ENCODE assay signal across 23 cellular contexts in genomic region chr4:118171381-118171780, GRCh38.
DNase-seq lines count a peak whose midpoint lies in the region; ATAC-seq and TF ChIP-seq lines count a peak whose summit lies in the region.
"Had no signal": no experiment of that assay in that cellular context is flagged by ENCODE, and none has a peak within 500 bp of the region (broad histone marks: within the 10 kb centered on the region; RNA-seq: fewer than 3 reads in every experiment).

No MANE protein-coding gene starts in this region.

- intact Hi-C loops in IMR-90 (cut with micrococcal nuclease), result loop anchor here (10.0 kb wide), 1 partner anchor 173 kb away; no protein-coding TSS in a partner anchor
- intact Hi-C loops in activated CD4-positive, alpha-beta T cell treated with anti-CD3 and anti-CD28 coated beads for 36 hours (cut with DNase I, micrococcal nuclease), result no loop called here

- no peak overlapping the region; the same call in 1 of the 2 replicates for H3K14ac ChIP-seq in IMR-90 (replicated peaks; ENCODE audit: low read depth, low read length)

- H2AK9ac ChIP-seq in IMR-90 (replicated peaks; ENCODE audit: low read depth, low read length, poor library complexity), result no peak overlapping the region

- no peak overlapping the region for H4K91ac ChIP-seq in IMR-90 (ENCODE audit: insufficient read depth, low read depth, low read length)

- CTCF ChIA-PET in IMR-90 (lab: Yijun Ruan, JAX), result no interaction called here
- CTCF ChIA-PET in activated CD4-positive, alpha-beta T cell treated with anti-CD3 and anti-CD28 coated beads for 36 hours (lab: Charles Lee), result interaction anchor here (0.6 kb wide), 2 partner anchors 10 to 86 kb away, joined by 3 read pairs; no protein-coding TSS in a partner anchor

- no peak for TF ChIP-seq CTCF in DND-41 (IDR thresholded peaks at IDR 0.05; ENCODE audit: borderline replicate concordance, extremely low read depth, low read length, poor library complexity, severe bottlenecking)
- TF ChIP-seq CTCF in IMR-90 (conservative IDR thresholded peaks at IDR 0.05; ENCODE audit: low read depth, low read length), result no peak
- TF ChIP-seq CTCF in fibroblast of mammary gland (conservative IDR thresholded peaks at IDR 0.05; ENCODE audit: control insufficient read depth, insufficient read depth, low read depth, low read length), result no peak

- DNase-seq in DND-41 (no peak), IMR-90 (peak; percentile 20), NCI-H69 (lab: John Stamatoyannopoulos, UW) (peak; percentile 12), fibroblast of mammary gland (ENCODE audit: low read depth) (peak; percentile 22), mesendoderm (no peak)
- no peak for DNase-seq in activated CD4-positive, alpha-beta T cell treated with anti-CD3 and anti-CD28 coated beads for 36 hours
- DNase-seq: Calu3, DMS79 treated with DMSO at 0.1 percent for 48 hours, H7, KBM-7, MM.1S, NCI-H1048, NCI-H1417, NCI-H1694, NCI-H2081, NCI-H2171, NCI-H524, SHP77, SW 1271 had no signal

- ATAC-seq in DND-41 (ENCODE audit: insufficient read depth, low read depth) (no peak), IMR-90 (ENCODE audit: low read depth) (no peak), GM18861 (IDR thresholded peaks at IDR 0.05; ENCODE audit: unreplicated experiment) (no peak), GM21825 (IDR thresholded peaks at IDR 0.05; ENCODE audit: unreplicated experiment) (no peak)
- no peak for ATAC-seq in activated CD4-positive, alpha-beta T cell treated with anti-CD3 and anti-CD28 coated beads for 36 hours
- ATAC-seq: HepG2 had no signal

- H3K4me1 ChIP-seq in DND-41 (ENCODE audit: insufficient read depth, low read length), result peaks cover 79% of the 10 kb centered on the region
- peaks cover 13% of the 10 kb centered on the region for H3K4me1 ChIP-seq in IMR-90 (ENCODE audit: control insufficient read depth, insufficient read depth, low read length)
- H3K4me1 ChIP-seq in mesendoderm (ENCODE audit: control insufficient read depth, low read depth, low read length), result peaks cover 6% of the 10 kb centered on the region

- no peaks in the 10 kb centered on the region for H3K27me3 Mint-ChIP-seq in activated CD4-positive, alpha-beta T cell treated with anti-CD3 and anti-CD28 coated beads for 36 hours

- no peak overlapping the region for H3K4me3 Mint-ChIP-seq in activated CD4-positive, alpha-beta T cell treated with anti-CD3 and anti-CD28 coated beads for 36 hours

- dilution Hi-C loops in IMR-90 (cut with HindIII; ENCODE audit: low sequenced_read_pairs, unreplicated experiment), result no loop called here

- H3K9me3 ChIP-seq in DND-41 (ENCODE audit: insufficient read depth, low read length, severe bottlenecking) (peaks cover 14% of the 10 kb centered on the region), IMR-90 (ENCODE audit: control insufficient read depth, insufficient read depth, low read length) (no peaks in the 10 kb centered on the region)

- 0 out of 3 replicates have a peak overlapping the region, but pooled peaks have one; percentile 94 for H2BK15ac ChIP-seq in IMR-90 (ENCODE audit: low read depth, low read length)
- no peak overlapping the region for H2BK15ac ChIP-seq in mesendoderm (replicated peaks; ENCODE audit: low read depth)

- no peak overlapping the region for H3K27ac Mint-ChIP-seq in activated CD4-positive, alpha-beta T cell treated with anti-CD3 and anti-CD28 coated beads for 36 hours

- H3K4ac ChIP-seq in IMR-90 (ENCODE audit: low read depth, low read length) (no peak overlapping the region; the same call in 1 of the 2 replicates), mesendoderm (ENCODE audit: low read depth, low read length) (no peak overlapping the region)

- H3K9me3 Mint-ChIP-seq in activated CD4-positive, alpha-beta T cell treated with anti-CD3 and anti-CD28 coated beads for 36 hours (ENCODE audit: low read depth), result peaks cover 3% of the 10 kb centered on the region

- H3K79me1 ChIP-seq in IMR-90 (ENCODE audit: low read depth in 1 of 2, low read length in 2 of 2) (no peaks in the 10 kb centered on the region; a peak in 1 of 4 replicates), mesendoderm (ENCODE audit: low read length) (no peaks in the 10 kb centered on the region)

- no peak for TF ChIP-seq RAD21 in IMR-90 (IDR thresholded peaks at IDR 0.05; ENCODE audit: low read length)

- H3K4me2 ChIP-seq in DND-41 (ENCODE audit: insufficient read depth, low read length) (no peak overlapping the region), IMR-90 (ENCODE audit: low read depth, low read length) (no peak overlapping the region), mesendoderm (ENCODE audit: low read length) (no peak overlapping the region)

- WGBS in IMR-90 (ENCODE audit: extremely low coverage in 2 of 2, insufficient read length in 1 of 2), 2 experiments, result no CpG with 5 or more reads among the region's 4 CpGs
- WGBS in mesendoderm (ENCODE audit: extremely low coverage, insufficient coverage, low lambda C conversion rate), result no CpG with 5 or more reads among the region's 4 CpGs

- H3K36me3 ChIP-seq in DND-41 (ENCODE audit: insufficient read depth, low read length), result peaks cover 23% of the 10 kb centered on the region
- no peaks in the 10 kb centered on the region for H3K36me3 ChIP-seq in IMR-90 (ENCODE audit: control insufficient read depth, insufficient read depth, low read length)
- no peaks in the 10 kb centered on the region for H3K36me3 ChIP-seq in mesendoderm (ENCODE audit: control insufficient read depth, insufficient read depth, low read length)

- H4K20me1 ChIP-seq in DND-41 (ENCODE audit: insufficient read depth, low read length), result no peaks in the 10 kb centered on the region
- no peaks in the 10 kb centered on the region for H4K20me1 ChIP-seq in IMR-90 (ENCODE audit: insufficient read depth, low read length)

- H3K36me3 Mint-ChIP-seq in activated CD4-positive, alpha-beta T cell treated with anti-CD3 and anti-CD28 coated beads for 36 hours (ENCODE audit: low read depth), result no peaks in the 10 kb centered on the region

- in situ Hi-C loops in IMR-90 (cut with MboI; ENCODE audit: low sequenced_read_pairs), result no loop called here

- H3K27ac ChIP-seq in DND-41 (ENCODE audit: low read length) (peak overlapping the region; percentile 98), IMR-90 (ENCODE audit: insufficient read depth, low read length) (no peak overlapping the region), mesendoderm (ENCODE audit: low read depth, low read length) (no peak overlapping the region)
- H3K27ac ChIP-seq: RWPE1 had no signal

- no peak overlapping the region for H2AFZ ChIP-seq in DND-41 (ENCODE audit: low read depth, low read length)
- no peak overlapping the region for H2AFZ ChIP-seq in IMR-90 (replicated peaks; ENCODE audit: low read length, poor library complexity)

- peaks cover 23% of the 10 kb centered on the region for H3K4me1 Mint-ChIP-seq in activated CD4-positive, alpha-beta T cell treated with anti-CD3 and anti-CD28 coated beads for 36 hours

- BruUV-seq in IMR-90 (replicated peaks; lab: Mats Ljungman, UMichigan), result no TSS peak

- H3K9me1 ChIP-seq in IMR-90 (ENCODE audit: insufficient read depth, low read length), result peaks cover 3% of the 10 kb centered on the region; the same call in 1 of the 2 replicates

- TF ChIP-seq POLR2A in IMR-90 (IDR thresholded peaks at IDR 0.05; ENCODE audit: low read depth, low read length), result no peak

- H3K23ac ChIP-seq in IMR-90 (ENCODE audit: low read depth, low read length), result no peak overlapping the region
- no peak overlapping the region for H3K23ac ChIP-seq in mesendoderm (ENCODE audit: low read length)

- peak overlapping the region; percentile 43; the same call in 1 of the 2 replicates for H2AK5ac ChIP-seq in IMR-90 (ENCODE audit: low read depth, low read length)
- H2AK5ac ChIP-seq in mesendoderm (ENCODE audit: low read length), result no peak overlapping the region

- no peaks in the 10 kb centered on the region for H3K27me3 ChIP-seq in DND-41 (ENCODE audit: insufficient read depth, low read length, poor library complexity)
- no peaks in the 10 kb centered on the region for H3K27me3 ChIP-seq in IMR-90 (ENCODE audit: control insufficient read depth, insufficient read depth, low read length)
- H3K27me3 ChIP-seq in mesendoderm (ENCODE audit: insufficient read depth, low read length, poor library complexity), result no peaks in the 10 kb centered on the region

- H2BK5ac ChIP-seq in IMR-90 (ENCODE audit: low read depth, low read length, poor library complexity, severe bottlenecking) (no peak overlapping the region), mesendoderm (ENCODE audit: low read length) (no peak overlapping the region)

- H4K5ac ChIP-seq in IMR-90 (ENCODE audit: low read depth, low read length) (no peak overlapping the region), mesendoderm (ENCODE audit: low read length) (no peak overlapping the region)

- POLR2A ChIA-PET in IMR-90 (lab: Charles Lee; ENCODE audit: unreplicated experiment), result no interaction called here
- POLR2A ChIA-PET in activated CD4-positive, alpha-beta T cell treated with anti-CD3 and anti-CD28 coated beads for 36 hours (lab: Charles Lee), result no interaction called here

- H2BK120ac ChIP-seq in IMR-90 (ENCODE audit: low read depth, low read length), result peak overlapping the region; percentile 38; the same call in 1 of the 2 replicates
- H2BK120ac ChIP-seq in mesendoderm (ENCODE audit: low read depth, low read length), result no peak overlapping the region

- H3K79me2 ChIP-seq in DND-41 (ENCODE audit: insufficient read depth, low read length) (peaks cover 21% of the 10 kb centered on the region), mesendoderm (ENCODE audit: control insufficient read depth, insufficient read depth, low read length) (no peaks in the 10 kb centered on the region)

- H3K4me3 ChIP-seq in DND-41 (ENCODE audit: low read depth in 1 of 2, low read length in 2 of 2) (no peak overlapping the region), IMR-90 (ENCODE audit: insufficient read depth, low read depth, low read length) (no peak overlapping the region), fibroblast of mammary gland (ENCODE audit: control insufficient read depth, low read depth, low read length) (no peak overlapping the region), mesendoderm (ENCODE audit: low read length) (no peak overlapping the region)

- H2BK20ac ChIP-seq in IMR-90 (ENCODE audit: low read depth, low read length), result peak overlapping the region; percentile 31; the same call in 1 of the 2 replicates

- H3K9ac ChIP-seq in DND-41 (ENCODE audit: low read depth, low read length) (peak overlapping the region; percentile 27; the same call in 1 of the 2 replicates), IMR-90 (ENCODE audit: low read depth, low read length) (no peak overlapping the region), mesendoderm (ENCODE audit: low read length) (no peak overlapping the region)

- H3K18ac ChIP-seq in IMR-90 (ENCODE audit: low read depth, low read length) (peak overlapping the region; percentile 44; the same call in 1 of the 2 replicates), mesendoderm (ENCODE audit: low read length) (no peak overlapping the region)

- H4K8ac ChIP-seq in IMR-90 (ENCODE audit: low read depth in 2 of 2, low read length in 2 of 2), result peak overlapping the region in 1 of 2 experiments; percentile 36; a peak in 1 of 4 replicates
- H4K8ac ChIP-seq in mesendoderm (ENCODE audit: low read depth, low read length), result no peak overlapping the region

- H3K56ac ChIP-seq in IMR-90 (ENCODE audit: extremely low read depth, insufficient read depth, low read length) (no peak overlapping the region), mesendoderm (ENCODE audit: low read length) (no peak overlapping the region)

TF ChIP-seq in IMR-90, 13 proteins besides CTCF, POLR2A, EP300 and RAD21 (continues in another document):
- TF ChIP-seq CEBPB (IDR thresholded peaks at IDR 0.05; ENCODE audit: low read depth, low read length), result no peak
- no peak for TF ChIP-seq FOS (IDR thresholded peaks at IDR 0.05; ENCODE audit: low read depth, low read length)

Comparison
In these comparisons a context has a peak if more than half of its experiments do, and no peak if none do; other contexts are left out.
1. DNase-seq: peak in IMR-90 (single experiment), NCI-H69 (single experiment) and fibroblast of mammary gland (single experiment); none in DND-41 (single experiment), mesendoderm (single experiment) and activated CD4-positive, alpha-beta T cell treated with anti-CD3 and anti-CD28 coated beads for 36 hours (single experiment).